In genomic region chr19:5078179-5078578, GRCh38 we compare ENCODE assay signal across 1 cellular context.
TF ChIP-seq lines count a peak whose summit lies in the region.

No MANE protein-coding gene starts in this region.

TF ChIP-seq in GM23338, 12 proteins besides CTCF, POLR2A, EP300 and RAD21 (continued from another document):
- TF ChIP-seq ZNF462 (CRISPR knock-in tag; IDR thresholded peaks at IDR 0.05) (no peak), EZH2 (IDR thresholded peaks at IDR 0.05; ENCODE audit: low read depth, unreplicated experiment) (no peak), ZNF331 (CRISPR knock-in tag; IDR thresholded peaks at IDR 0.05; ENCODE audit: low read depth) (no peak), POLR2AphosphoS5 (IDR thresholded peaks at IDR 0.05; ENCODE audit: low read depth) (no peak), STAT1 (IDR thresholded peaks at IDR 0.05; ENCODE audit: unreplicated experiment) (no peak)
